In the genomic region with DNA sequence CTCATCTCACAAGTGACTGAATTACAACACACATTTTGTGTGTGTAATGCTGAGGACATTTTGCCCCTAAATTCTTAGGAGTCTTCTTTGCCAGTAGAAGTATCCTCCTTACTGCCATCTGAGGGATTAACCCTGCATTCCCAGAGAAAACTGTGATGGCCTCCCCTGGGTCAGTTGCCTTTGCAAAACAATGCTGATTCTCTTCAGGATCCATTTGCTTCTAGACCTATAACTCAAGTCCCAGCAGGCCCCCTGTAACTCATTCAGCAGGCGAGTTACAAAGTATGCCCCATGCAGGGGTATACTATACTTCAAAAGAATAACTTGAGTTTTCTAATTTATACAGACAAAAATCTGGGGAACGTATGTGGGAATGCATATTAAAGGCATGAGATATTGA, we compare ENCODE assay signal across 17 cellular contexts. TPM values are rescaled to one million over a fixed set of nuclear protein-coding genes. Genes with fewer than 3 reads are reported as not detected.
A peak's percentile ranks its signal among the peaks of the same experiment; 100 is the strongest.
DNase-seq lines count a peak whose midpoint lies in the region; ATAC-seq and TF ChIP-seq lines count a peak whose summit lies in the region.
"Had no signal": no experiment of that assay in that cellular context is flagged by ENCODE, and none has a peak within 500 bp of the region (broad histone marks: within the 10 kb centered on the region; RNA-seq: fewer than 3 reads in every experiment).

No MANE protein-coding gene starts in this region.

- no peaks in the 10 kb centered on the region for H4K20me1 ChIP-seq in KMS-11 (ENCODE audit: insufficient read depth)

- ATAC-seq in GM18502 (IDR thresholded peaks at IDR 0.05; ENCODE audit: poor library complexity, unreplicated experiment) = no peak
- no peak for ATAC-seq in stimulated activated naive CD8-positive, alpha-beta T cell treated with anti-CD3 and anti-CD28 coated beads, Interleukin-15, Interleukin-2, amounts not matched to agents 100 U/mL and 50 U/mL, for 24 hours
- no peak for ATAC-seq in GM21526 (IDR thresholded peaks at IDR 0.05; ENCODE audit: low FRiP score, unreplicated experiment)
- ATAC-seq: A549 had no signal

- H3K4me1 ChIP-seq in Caco-2 (peaks cover 32% of the 10 kb centered on the region), KMS-11 (ENCODE audit: low read depth, poor library complexity, severe bottlenecking) (peaks cover 41% of the 10 kb centered on the region), endodermal cell (ENCODE audit: control insufficient read depth, insufficient read depth, low read length) (peaks cover 45% of the 10 kb centered on the region)
- H3K4me1 ChIP-seq: A549 had no signal

- TF ChIP-seq CTCF in Caco-2 (IDR thresholded peaks at IDR 0.05; ENCODE audit: insufficient read depth in 1 of 2, low read depth in 1 of 2, low read length in 1 of 2, severe bottlenecking in 1 of 2, unreplicated experiment in 1 of 2) (no peak), KMS-11 (conservative IDR thresholded peaks at IDR 0.05; ENCODE audit: low read depth, low read length) (no peak), endodermal cell (conservative IDR thresholded peaks at IDR 0.05) (no peak), mesothelial cell of epicardium (IDR thresholded peaks at IDR 0.05; ENCODE audit: unreplicated experiment) (no peak)

- H3K27ac Mint-ChIP-seq in Caco-2 (ENCODE audit: unreplicated experiment) = peak overlapping the region; percentile 75
- peak overlapping the region; percentile 97 for H3K27ac Mint-ChIP-seq in endodermal cell
- peak overlapping the region; percentile 25 for H3K27ac Mint-ChIP-seq in mesothelial cell of epicardium
- H3K27ac Mint-ChIP-seq: IgD-negative memory B cell had no signal

- H3K27me3 Mint-ChIP-seq in Caco-2 (ENCODE audit: insufficient read depth, unreplicated experiment) = no peaks in the 10 kb centered on the region
- H3K27me3 Mint-ChIP-seq in endodermal cell (ENCODE audit: insufficient read depth) = peaks cover 5% of the 10 kb centered on the region
- H3K27me3 Mint-ChIP-seq in mesothelial cell of epicardium (ENCODE audit: low read depth) = peaks cover 44% of the 10 kb centered on the region

- BruUV-seq in Caco-2 (replicated peaks; lab: Mats Ljungman, UMichigan) = no TSS peak

- no peak overlapping the region for H3K9ac ChIP-seq in KMS-11
- H3K9ac ChIP-seq in endodermal cell (ENCODE audit: extremely low read depth, low read length, poor library complexity, severe bottlenecking) = peak overlapping the region; percentile 76
- H3K9ac ChIP-seq: SK-N-SH had no signal

- WGBS in endodermal cell (ENCODE audit: insufficient coverage in 1 of 2, insufficient read length in 1 of 2), 2 experiments = 0 to 3% methylated on average over 1 to 2 of the region's 2 CpGs

- POLR2A ChIA-PET in Caco-2 (lab: Charles Lee) = no interaction called here

- H3K36me3 Mint-ChIP-seq in Caco-2 (ENCODE audit: insufficient read depth, unreplicated experiment) (peaks cover 4% of the 10 kb centered on the region), endodermal cell (ENCODE audit: low read depth) (no peaks in the 10 kb centered on the region), mesothelial cell of epicardium (no peaks in the 10 kb centered on the region)
- H3K36me3 Mint-ChIP-seq: IgD-negative memory B cell had no signal

- DNase-seq in Caco-2 = no peak
- DNase-seq in endodermal cell = peak; percentile 86
- no peak for DNase-seq in mesothelial cell of epicardium (ENCODE audit: low spot score in 2 of 2, unreplicated experiment in 2 of 2)
- DNase-seq in NCI-H1694 treated with DMSO at 0.1 percent for 48 hours (lab: John Stamatoyannopoulos, UW) = no peak
- no peak for DNase-seq in stimulated activated naive CD8-positive, alpha-beta T cell treated with anti-CD3 and anti-CD28 coated beads, Interleukin-15, Interleukin-2, amounts not matched to agents 100 U/mL and 50 U/mL, for 24 hours
- DNase-seq: HCEC 1CT, NCI-H1436 treated with DMSO at 0.1 percent for 48 hours, NCI-H226, NCI-H526 treated with DMSO at 0.1 percent for 48 hours, Right ventricle myocardium superior, SK-N-SH had no signal

- intact Hi-C loops in Caco-2 (cut with micrococcal nuclease; ENCODE audit: unreplicated experiment) = loop anchor here (1.0 kb wide), 1 partner anchor 12 kb away; no protein-coding TSS in a partner anchor

- H3K36me3 ChIP-seq in Caco-2 (ENCODE audit: control insufficient read depth, insufficient read depth, low read length) (no peaks in the 10 kb centered on the region), KMS-11 (ENCODE audit: insufficient read depth) (no peaks in the 10 kb centered on the region), endodermal cell (ENCODE audit: control insufficient read depth, insufficient read depth, low read length) (no peaks in the 10 kb centered on the region)

- H3K4me3 ChIP-seq in Caco-2 (ENCODE audit: low read depth, low read length) (no peak overlapping the region), KMS-11 (IDR thresholded peaks at IDR 0.05; ENCODE audit: insufficient read depth, low read depth, low read length) (no peak overlapping the region), endodermal cell (ENCODE audit: low read length) (peak overlapping the region; percentile 64)
- H3K4me3 ChIP-seq: A549 had no signal

- H3K9me3 Mint-ChIP-seq in Caco-2 (ENCODE audit: unreplicated experiment) = peaks cover 2% of the 10 kb centered on the region
- H3K9me3 Mint-ChIP-seq in endodermal cell = no peaks in the 10 kb centered on the region
- peaks cover 4% of the 10 kb centered on the region for H3K9me3 Mint-ChIP-seq in mesothelial cell of epicardium
- H3K9me3 Mint-ChIP-seq: IgD-negative memory B cell had no signal

- H3K9me3 ChIP-seq in Caco-2 (no peaks in the 10 kb centered on the region), endodermal cell (ENCODE audit: control insufficient read depth, low read length) (peaks cover 4% of the 10 kb centered on the region)
- H3K9me3 ChIP-seq: A549, SK-N-SH had no signal

- H3K4me1 Mint-ChIP-seq in Caco-2 (ENCODE audit: low read depth, unreplicated experiment) (peaks cover 16% of the 10 kb centered on the region), endodermal cell (peaks cover 60% of the 10 kb centered on the region), mesothelial cell of epicardium (peaks cover 22% of the 10 kb centered on the region)

- H3K27ac ChIP-seq in KMS-11 (no peak overlapping the region), endodermal cell (ENCODE audit: low read depth, low read length) (peak overlapping the region; percentile 67)
- H3K27ac ChIP-seq: A549, C4-2B had no signal

- H3K27me3 ChIP-seq in Caco-2 (replicated peaks; ENCODE audit: control insufficient read depth, insufficient read depth, low read length) (no peaks in the 10 kb centered on the region), KMS-11 (ENCODE audit: insufficient read depth, low read depth) (no peaks in the 10 kb centered on the region), endodermal cell (ENCODE audit: control insufficient read depth, insufficient read depth, low read length, poor library complexity, severe bottlenecking) (no peaks in the 10 kb centered on the region)

- peak overlapping the region; percentile 60; the same call in 1 of the 2 replicates for H3K4me2 ChIP-seq in KMS-11
- H3K4me2 ChIP-seq: A549, SK-N-SH had no signal

- CTCF ChIA-PET in Caco-2 (lab: Charles Lee) = no interaction called here

- H3K79me2 ChIP-seq in KMS-11 (ENCODE audit: insufficient read depth, low read depth) = no peaks in the 10 kb centered on the region

- H2AFZ ChIP-seq in KMS-11 (ENCODE audit: low read depth) = no peak overlapping the region

- H3K4me3 Mint-ChIP-seq in Caco-2 (ENCODE audit: unreplicated experiment) (peak overlapping the region; percentile 56), endodermal cell (peak overlapping the region; percentile 33), mesothelial cell of epicardium (no peak overlapping the region)
- H3K4me3 Mint-ChIP-seq: IgD-negative memory B cell had no signal

RNA-seq across cellular contexts. Expression of gene MCF2L2, which starts 6.6 kb away (rescaled TPM):
- total RNA-seq in Caco-2 (2022) = 3.9 and 4.6 TPM in 2 replicates
- total RNA-seq in endodermal cell = 10 to 100 TPM; 72.6 to 86.5 TPM
- polyA plus RNA-seq in endodermal cell (2013, experiment 1 of 2) = 21.3 TPM
- polyA plus RNA-seq in endodermal cell (2013, experiment 2 of 2) = 22.1 TPM
- total RNA-seq in mesothelial cell of epicardium = 2.0 to 3.4 TPM (median 3.1 TPM) in 3 replicates

Comparison
In these comparisons a context has a peak if more than half of its experiments do, and no peak if none do; other contexts are left out.
1. H3K27ac Mint-ChIP-seq: peak in every context shown above with its lines; median percentile 97 in endodermal cell; 75 in Caco-2; 25 in mesothelial cell of epicardium.
2. RNA of gene MCF2L2, which starts 6.6 kb away (total RNA-seq): 72.6 to 86.5 TPM in endodermal cell; 3.9 to 4.6 TPM in Caco-2 and 2.0 to 3.4 TPM in mesothelial cell of epicardium; every median in the first group is over 10 times any median in the second.